8 cellular contexts compared by ENCODE assay signal in the genomic region with DNA sequence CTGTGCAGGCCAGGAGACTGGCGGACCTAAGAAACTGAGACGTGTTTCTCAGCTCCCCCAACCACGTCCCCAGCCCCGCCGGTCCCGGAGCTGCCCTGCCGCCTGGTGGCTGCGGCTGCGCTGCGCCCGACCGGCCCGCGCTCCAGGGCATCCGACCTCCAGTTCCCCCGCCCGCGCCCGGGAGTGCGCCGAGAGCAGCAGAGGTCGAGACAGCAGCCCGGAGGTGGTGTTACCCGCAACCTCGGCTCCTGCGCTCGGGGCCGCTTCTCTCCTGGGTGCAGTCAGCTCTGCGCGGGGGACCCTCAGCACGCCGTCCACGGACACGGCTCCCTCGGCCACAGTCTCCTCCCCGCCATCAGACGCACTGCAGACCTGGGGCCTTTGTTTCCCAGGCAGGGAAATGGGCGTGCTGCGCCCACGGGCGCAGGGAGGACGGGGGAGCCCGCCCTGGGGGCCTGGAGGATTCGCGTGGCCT. TPM values are rescaled to one million over a fixed set of nuclear protein-coding genes. Genes with fewer than 3 reads are reported as not detected.
DNase-seq lines count a peak whose midpoint lies in the region; ATAC-seq and TF ChIP-seq lines count a peak whose summit lies in the region.

No MANE protein-coding gene starts in this region.

- no peak overlapping the region for H3K27ac ChIP-seq in HUES6 (ENCODE audit: low read depth, low read length)
- H3K27ac ChIP-seq in trophoblast cell (ENCODE audit: low read depth, low read length), result peak overlapping the region; percentile 90
- peak overlapping the region; percentile 63 for H3K27ac ChIP-seq in upper lobe of right lung

- H2AK5ac ChIP-seq in trophoblast cell (ENCODE audit: low read length), result peak overlapping the region; percentile 59

- TF ChIP-seq CTCF in upper lobe of right lung (IDR thresholded peaks at IDR 0.05), result peak; percentile 84

- H3K9me3 ChIP-seq in HUES6 (ENCODE audit: control insufficient read depth, insufficient read depth, low read depth, low read length), result no peaks in the 10 kb centered on the region
- no peaks in the 10 kb centered on the region for H3K9me3 ChIP-seq in trophoblast cell (ENCODE audit: insufficient read depth, low read depth, low read length)
- no peaks in the 10 kb centered on the region for H3K9me3 ChIP-seq in upper lobe of right lung

- peak overlapping the region; percentile 68 for H2BK12ac ChIP-seq in trophoblast cell (ENCODE audit: low read length)

- H3K4me3 ChIP-seq in HUES6 (ENCODE audit: low read depth, low read length) (peak overlapping the region; percentile 77), trophoblast cell (ENCODE audit: low read depth, low read length) (peak overlapping the region; percentile 48), upper lobe of right lung (peak overlapping the region; percentile 58)

- H2AFZ ChIP-seq in trophoblast cell (ENCODE audit: insufficient read depth, low read length, poor library complexity), result no peak overlapping the region

- peak overlapping the region; percentile 76 for H4K8ac ChIP-seq in trophoblast cell (ENCODE audit: low read depth, low read length)

- peak; percentile 66 for TF ChIP-seq POLR2A in Raji (IDR thresholded peaks at IDR 0.05; ENCODE audit: insufficient read depth, low read depth, low read length)

- H3K36me3 ChIP-seq in HUES6 (ENCODE audit: control insufficient read depth, insufficient read depth, low read length) (no peaks in the 10 kb centered on the region), trophoblast cell (ENCODE audit: control insufficient read depth in 1 of 2, insufficient read depth in 2 of 2, low read length in 2 of 2) (no peaks in the 10 kb centered on the region), upper lobe of right lung (no peaks in the 10 kb centered on the region)

- H3K9ac ChIP-seq in HUES6 (ENCODE audit: low read length) (peak overlapping the region; percentile 74), trophoblast cell (ENCODE audit: low read length) (peak overlapping the region; percentile 66)

- no CpG with 5 or more reads among the region's 45 CpGs for WGBS in trophoblast cell (ENCODE audit: extremely low coverage, insufficient coverage, insufficient read length)

- peak overlapping the region; percentile 75 for H3K14ac ChIP-seq in trophoblast cell (ENCODE audit: low read length)

- H3K18ac ChIP-seq in trophoblast cell (ENCODE audit: low read length), result peak overlapping the region; percentile 93

- peaks cover 15% of the 10 kb centered on the region for H3K79me1 ChIP-seq in trophoblast cell (ENCODE audit: low read length)

- H4K91ac ChIP-seq in trophoblast cell (ENCODE audit: low read depth, low read length), result peak overlapping the region; percentile 84

- H2BK5ac ChIP-seq in trophoblast cell (ENCODE audit: low read depth, low read length, poor library complexity), result peak overlapping the region; percentile 80

- no peak overlapping the region for H3K23ac ChIP-seq in trophoblast cell (ENCODE audit: low read length)

- peak overlapping the region; percentile 60 for H3K4ac ChIP-seq in trophoblast cell (ENCODE audit: low read depth, low read length)

- H2BK120ac ChIP-seq in trophoblast cell (ENCODE audit: insufficient read depth, low read length, poor library complexity), result peak overlapping the region; percentile 94

- intact Hi-C loops in upper lobe of right lung (cut with DNase I), result no loop called here

- H3K79me2 ChIP-seq in trophoblast cell (ENCODE audit: control insufficient read depth, insufficient read depth, low read length, poor library complexity), result no peaks in the 10 kb centered on the region

- H3K4me2 ChIP-seq in trophoblast cell (ENCODE audit: low read length), result peak overlapping the region; percentile 85

- peak; percentile 68 for ATAC-seq in GM19467 (IDR thresholded peaks at IDR 0.05; ENCODE audit: unreplicated experiment)
- peak; percentile 70 for ATAC-seq in upper lobe of right lung

- H3K27me3 ChIP-seq in HUES6 (ENCODE audit: control insufficient read depth, insufficient read depth, low read length), result peaks cover 47% of the 10 kb centered on the region
- H3K27me3 ChIP-seq in trophoblast cell (ENCODE audit: insufficient read depth, low read length), result no peaks in the 10 kb centered on the region
- H3K27me3 ChIP-seq in upper lobe of right lung, result no peaks in the 10 kb centered on the region

- peak overlapping the region; percentile 43 for H4K12ac ChIP-seq in trophoblast cell (ENCODE audit: low read depth, low read length)

- H3K4me1 ChIP-seq in HUES6 (ENCODE audit: control insufficient read depth, insufficient read depth, low read length) (peaks cover 22% of the 10 kb centered on the region), trophoblast cell (ENCODE audit: control insufficient read depth in 1 of 2, insufficient read depth in 2 of 2, low read length in 2 of 2) (peaks cover 30 to 40% of the 10 kb centered on the region in 2 experiments), upper lobe of right lung (peaks cover 38% of the 10 kb centered on the region)

- DNase-seq in D341Med (ENCODE audit: low spot score), result peak; percentile 92
- DNase-seq in activated gamma-delta T cell (lab: John Stamatoyannopoulos, UW), result peak; percentile 74
- peak; percentile 77 for DNase-seq in germinal center (ENCODE audit: low spot score)
- DNase-seq in trophoblast cell, result peak; percentile 92 to 95
- DNase-seq in upper lobe of right lung, result peak; percentile 92

RNA-seq across cellular contexts. Expression of a gene that starts 21.6 kb away (rescaled TPM):
- polyA plus RNA-seq in trophoblast cell (2013), result 0.04 and 0.10 TPM in 2 replicates
- 6.7 TPM for total RNA-seq in upper lobe of right lung
